Comparison of ENCODE assay signal across 20 cellular contexts in genomic region chr17:79066963-79067362, GRCh38. TPM values are rescaled to one million over a fixed set of nuclear protein-coding genes. Genes with fewer than 3 reads are reported as not detected.
A peak's percentile ranks its signal among the peaks of the same experiment; 100 is the strongest.
DNase-seq lines count a peak whose midpoint lies in the region; ATAC-seq and TF ChIP-seq lines count a peak whose summit lies in the region.
"Had no signal": no experiment of that assay in that cellular context is flagged by ENCODE, and none has a peak within 500 bp of the region (broad histone marks: within the 10 kb centered on the region; RNA-seq: fewer than 3 reads in every experiment).

No MANE protein-coding gene starts in this region.

- WGBS in endodermal cell (ENCODE audit: insufficient coverage in 1 of 2, insufficient read length in 1 of 2), 2 experiments = 92 to 97% methylated on average over 6 of the region's 6 CpGs
- 92 to 94% methylated on average over 6 of the region's 6 CpGs for WGBS in sigmoid colon, 2 donors

- H3K4me1 ChIP-seq in CD8-positive, alpha-beta T cell (ENCODE audit: insufficient read depth, low read length) = peaks cover 3% of the 10 kb centered on the region
- H3K4me1 ChIP-seq in HEK293 (ENCODE audit: control insufficient read depth, insufficient read depth, low read length) (no peaks in the 10 kb centered on the region), endodermal cell (ENCODE audit: control insufficient read depth, insufficient read depth, low read length) (no peaks in the 10 kb centered on the region), sigmoid colon (no peaks in the 10 kb centered on the region)
- H3K4me1 ChIP-seq: BE2C had no signal

- no peak for TF ChIP-seq POLR2A in sigmoid colon (IDR thresholded peaks at IDR 0.05)

- no peak for ATAC-seq in CD8-positive, alpha-beta T cell
- ATAC-seq: HCT116, HepG2 had no signal

- H3K9ac ChIP-seq in endodermal cell (ENCODE audit: extremely low read depth, low read length, poor library complexity, severe bottlenecking) = no peak overlapping the region

- POLR2A ChIA-PET in CD8-positive, alpha-beta T cell (lab: Charles Lee) = interaction anchor here (0.7 kb wide), 1 partner anchor 56 kb away, joined by 3 read pairs; no protein-coding TSS in a partner anchor
- POLR2A ChIA-PET in HEK293 (lab: Yijun Ruan, JAX) = interaction anchor here (0.5 kb wide), 1 partner anchor 284 kb away, joined by 5 read pairs; no protein-coding TSS in a partner anchor

- no peaks in the 10 kb centered on the region for H3K36me3 ChIP-seq in CD8-positive, alpha-beta T cell (ENCODE audit: insufficient read depth, low read length)
- H3K36me3 ChIP-seq in HEK293 (ENCODE audit: control insufficient read depth in 2 of 2, insufficient read depth in 1 of 2, low read length in 2 of 2) (no peaks in the 10 kb centered on the region), endodermal cell (ENCODE audit: control insufficient read depth, insufficient read depth, low read length) (no peaks in the 10 kb centered on the region), sigmoid colon (no peaks in the 10 kb centered on the region)
- H3K36me3 ChIP-seq: BE2C had no signal

- H3K27me3 Mint-ChIP-seq in CD8-positive, alpha-beta T cell (ENCODE audit: low read depth) = no peaks in the 10 kb centered on the region
- peaks cover 8% of the 10 kb centered on the region for H3K27me3 Mint-ChIP-seq in endodermal cell (ENCODE audit: insufficient read depth)

- H3K4me3 ChIP-seq in CD8-positive, alpha-beta T cell (ENCODE audit: low read depth, low read length) = no peak overlapping the region
- no peak overlapping the region for H3K4me3 ChIP-seq in HEK293 (ENCODE audit: low read depth, low read length)
- no peak overlapping the region for H3K4me3 ChIP-seq in endodermal cell (ENCODE audit: low read length)
- no peak overlapping the region for H3K4me3 ChIP-seq in sigmoid colon

- no peaks in the 10 kb centered on the region for H3K9me3 Mint-ChIP-seq in CD8-positive, alpha-beta T cell
- H3K9me3 Mint-ChIP-seq in endodermal cell = no peaks in the 10 kb centered on the region
- H3K9me3 Mint-ChIP-seq: CD4-positive, CD25-positive, alpha-beta regulatory T cell; IgD-negative memory B cell had no signal

- TF ChIP-seq EP300 in sigmoid colon (IDR thresholded peaks at IDR 0.05) = no peak

- DNase-seq in CD8-positive, alpha-beta T cell = no peak
- peak; percentile 40 for DNase-seq in endodermal cell
- DNase-seq in sigmoid colon = peak; percentile 56
- no peak for DNase-seq in activated T-cell treated with anti-CD3 and anti-CD28 coated beads, Interleukin-2, amount 50 U/mL, for 48 hours
- DNase-seq in medulla oblongata (ENCODE audit: extremely low spot score) = no peak
- no peak for DNase-seq in glomerular visceral epithelial cell (ENCODE audit: extremely low spot score)
- no peak for DNase-seq in stimulated activated CD8-positive, alpha-beta memory T cell treated with anti-CD3 and anti-CD28 coated beads, Interleukin-4, amount 100 ng/mL, for 48 hours
- DNase-seq: ACHN; BE2C; C1 segment of cervical spinal cord; CD4-positive, CD25-positive, alpha-beta regulatory T cell; DMS153; DMS79; GDM1; GOT3; H7 had no signal

- H3K27me3 ChIP-seq in CD8-positive, alpha-beta T cell (ENCODE audit: insufficient read depth, low read length) = no peaks in the 10 kb centered on the region
- no peaks in the 10 kb centered on the region for H3K27me3 ChIP-seq in endodermal cell (ENCODE audit: control insufficient read depth, insufficient read depth, low read length, poor library complexity, severe bottlenecking)
- H3K27me3 ChIP-seq in sigmoid colon = no peaks in the 10 kb centered on the region
- H3K27me3 ChIP-seq: BE2C had no signal

- intact Hi-C loops in CD8-positive, alpha-beta T cell (cut with DNase I, micrococcal nuclease) = no loop called here
- intact Hi-C loops in sigmoid colon (cut with DNase I) = no loop called here

- H3K4me3 Mint-ChIP-seq in CD8-positive, alpha-beta T cell = no peak overlapping the region
- no peak overlapping the region for H3K4me3 Mint-ChIP-seq in endodermal cell

- H3K27ac Mint-ChIP-seq in CD8-positive, alpha-beta T cell = peak overlapping the region; percentile 1
- H3K27ac Mint-ChIP-seq in endodermal cell = no peak overlapping the region
- H3K27ac Mint-ChIP-seq: IgD-negative memory B cell had no signal

- no peak for TF ChIP-seq CTCF in CD8-positive, alpha-beta T cell (IDR thresholded peaks at IDR 0.05)
- no peak for TF ChIP-seq CTCF in HEK293 (tag by site-specific recombination; IDR thresholded peaks at IDR 0.05)
- TF ChIP-seq CTCF in endodermal cell (conservative IDR thresholded peaks at IDR 0.05) = no peak
- TF ChIP-seq CTCF in sigmoid colon (IDR thresholded peaks at IDR 0.05) = no peak

- H3K27ac ChIP-seq in CD8-positive, alpha-beta T cell (ENCODE audit: low read depth, low read length) = no peak overlapping the region
- H3K27ac ChIP-seq in HEK293 (ENCODE audit: extremely low read depth, low read depth, low read length) (no peak overlapping the region), endodermal cell (ENCODE audit: low read depth, low read length) (no peak overlapping the region), sigmoid colon (no peak overlapping the region)

- no peaks in the 10 kb centered on the region for H3K9me3 ChIP-seq in CD8-positive, alpha-beta T cell (ENCODE audit: low read length)
- H3K9me3 ChIP-seq in HEK293 (ENCODE audit: control insufficient read depth, insufficient read depth, low read depth, low read length) = no peaks in the 10 kb centered on the region
- no peaks in the 10 kb centered on the region for H3K9me3 ChIP-seq in endodermal cell (ENCODE audit: control insufficient read depth, low read length)
- no peaks in the 10 kb centered on the region for H3K9me3 ChIP-seq in sigmoid colon
- H3K9me3 ChIP-seq: BE2C had no signal

- H3K4me1 Mint-ChIP-seq in CD8-positive, alpha-beta T cell (ENCODE audit: low read depth) = peaks cover 3% of the 10 kb centered on the region
- H3K4me1 Mint-ChIP-seq in endodermal cell = no peaks in the 10 kb centered on the region

- CTCF ChIA-PET in CD8-positive, alpha-beta T cell (lab: Charles Lee) = interaction anchor here (0.6 to 2.1 kb wide), 7 partner anchors 10 to 325 kb away, joined by 3 to 13 read pairs (median 3); no protein-coding TSS in a partner anchor
- CTCF ChIA-PET in HEK293 (lab: Yijun Ruan, JAX) = interaction anchor here (0.6 to 2.4 kb wide), 14 partner anchors 15 to 596 kb away, joined by 3 to 17 read pairs (median 5); no protein-coding TSS in a partner anchor

- no peaks in the 10 kb centered on the region for H3K36me3 Mint-ChIP-seq in CD8-positive, alpha-beta T cell
- H3K36me3 Mint-ChIP-seq in endodermal cell (ENCODE audit: low read depth) = no peaks in the 10 kb centered on the region
- H3K36me3 Mint-ChIP-seq: CD4-positive, CD25-positive, alpha-beta regulatory T cell had no signal

TF ChIP-seq in HEK293, 187 proteins besides CTCF, POLR2A, EP300 and RAD21 (continues in another document):
- TF ChIP-seq, protein P1, sequence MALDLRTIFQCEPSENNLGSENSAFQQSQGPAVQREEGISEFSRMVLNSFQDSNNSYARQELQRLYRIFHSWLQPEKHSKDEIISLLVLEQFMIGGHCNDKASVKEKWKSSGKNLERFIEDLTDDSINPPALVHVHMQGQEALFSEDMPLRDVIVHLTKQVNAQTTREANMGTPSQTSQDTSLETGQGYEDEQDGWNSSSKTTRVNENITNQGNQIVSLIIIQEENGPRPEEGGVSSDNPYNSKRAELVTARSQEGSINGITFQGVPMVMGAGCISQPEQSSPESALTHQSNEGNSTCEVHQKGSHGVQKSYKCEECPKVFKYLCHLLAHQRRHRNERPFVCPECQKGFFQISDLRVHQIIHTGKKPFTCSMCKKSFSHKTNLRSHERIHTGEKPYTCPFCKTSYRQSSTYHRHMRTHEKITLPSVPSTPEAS (tag by site-specific recombination; IDR thresholded peaks at IDR 0.05) = peak; percentile 59; the same call in 1 of the 2 replicates

RNA-seq across cellular contexts. Expression of gene ENGASE, which starts 7.7 kb away (rescaled TPM):
- total RNA-seq in CD8-positive, alpha-beta T cell = 10 to 100 TPM; 84.1 to 92.8 TPM
- 10 to 100 TPM; 40.8 to 42.0 TPM for total RNA-seq in endodermal cell
- 33.7 TPM for polyA plus RNA-seq in endodermal cell (2013, experiment 1 of 2)
- 27.0 TPM for polyA plus RNA-seq in endodermal cell (2013, experiment 2 of 2)
- 10 to 100 TPM; 14.3 to 26.3 (median 14.4) TPM for total RNA-seq in sigmoid colon
- 10 to 100 TPM in 2 of 3 donors, 1 to 10 TPM in 1; 7.2 to 55.9 (median 10.6) TPM for polyA plus RNA-seq in sigmoid colon

RNA-seq across cellular contexts. Expression of gene C1QTNF1, which starts 43.0 kb away (rescaled TPM):
- under 1 TPM in 1 of 2 experiments, not detected in 1; 0.78 TPM for total RNA-seq in CD8-positive, alpha-beta T cell
- total RNA-seq in endodermal cell (10 to 100 TPM; 16.0 to 16.5 TPM), sigmoid colon (10 to 100 TPM; 14.8 to 31.4 (median 26.2) TPM)
- 1.5 TPM for polyA plus RNA-seq in endodermal cell (2013, experiment 1 of 2)
- 1.7 TPM for polyA plus RNA-seq in endodermal cell (2013, experiment 2 of 2)
- polyA plus RNA-seq in sigmoid colon = 10 to 100 TPM in 1 of 3 donors, 1 to 10 TPM in 2; 1.4 to 34.6 (median 4.8) TPM
- total RNA-seq: CD4-positive, CD25-positive, alpha-beta regulatory T cell had no signal
- polyA plus RNA-seq: CD4-positive, CD25-positive, alpha-beta regulatory T cell; IgD-negative memory B cell had no signal

RNA-seq across cellular contexts. Expression of gene CANT1, which starts 57.4 kb away (rescaled TPM):
- 10 to 100 TPM; 41.6 to 48.9 TPM for total RNA-seq in CD8-positive, alpha-beta T cell
- 10 to 100 TPM; 57.5 to 61.8 TPM for total RNA-seq in endodermal cell
- polyA plus RNA-seq in endodermal cell (2013, experiment 1 of 2) = 50.7 TPM
- polyA plus RNA-seq in endodermal cell (2013, experiment 2 of 2) = 48.7 TPM
- 10 to 100 TPM; 11.1 to 19.1 (median 13.4) TPM for total RNA-seq in sigmoid colon
- 100 to 1,000 TPM in 1 of 3 donors, 10 to 100 TPM in 2; 51.1 to 132 (median 60.3) TPM for polyA plus RNA-seq in sigmoid colon

Comparison
In these comparisons a context has a peak if more than half of its experiments do, and no peak if none do; other contexts are left out.
1. DNase-seq: peak in endodermal cell (single experiment) and sigmoid colon (single experiment); none in CD8-positive, alpha-beta T cell (0 of 7), activated T-cell treated with anti-CD3 and anti-CD28 coated beads, Interleukin-2, amount 50 U/mL, for 48 hours (0 of 2), medulla oblongata (single experiment), glomerular visceral epithelial cell (single experiment) and stimulated activated CD8-positive, alpha-beta memory T cell treated with anti-CD3 and anti-CD28 coated beads, Interleukin-4, amount 100 ng/mL, for 48 hours (single experiment).
2. RNA of gene C1QTNF1, which starts 43.0 kb away (total RNA-seq): 14.8 to 31.4 TPM in sigmoid colon and 16.0 to 16.5 TPM in endodermal cell; 0.78 TPM in CD8-positive, alpha-beta T cell; every median in the first group is over 4 times any median in the second.